18 cellular contexts compared by ENCODE assay signal in the genomic region with DNA sequence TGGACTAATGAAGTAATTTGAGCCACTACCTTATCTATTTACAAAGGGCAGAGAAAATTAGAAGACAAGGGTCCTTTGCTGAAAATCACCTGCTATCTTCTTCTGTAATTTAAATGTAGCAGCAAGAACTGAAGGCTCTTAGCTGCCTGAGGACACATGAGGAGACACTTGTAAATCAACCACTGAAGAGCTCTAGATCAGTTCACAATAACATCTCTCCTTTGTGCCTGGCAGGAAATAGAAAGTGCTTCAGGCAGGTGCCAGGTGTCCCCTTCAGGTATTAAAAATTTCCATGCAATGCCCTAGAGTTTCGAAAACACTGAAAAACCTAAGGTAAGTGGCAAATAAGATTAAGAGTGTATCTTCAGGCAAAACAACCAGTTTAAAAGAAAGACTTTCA.
DNase-seq lines count a peak whose midpoint lies in the region; ATAC-seq and TF ChIP-seq lines count a peak whose summit lies in the region.
"Had no signal": no experiment of that assay in that cellular context is flagged by ENCODE, and none has a peak within 500 bp of the region (broad histone marks: within the 10 kb centered on the region; RNA-seq: fewer than 3 reads in every experiment).

No MANE protein-coding gene starts in this region.

- H3K4me3 ChIP-seq in colonic mucosa, result no peak overlapping the region

- no peak overlapping the region for H3K27ac ChIP-seq in colonic mucosa

- peak; percentile 99 for DNase-seq in DMS53 treated with DMSO at 0.1 percent for 48 hours (lab: John Stamatoyannopoulos, UW; ENCODE audit: unreplicated experiment)
- DNase-seq in NCI-H1417 (lab: John Stamatoyannopoulos, UW), result peak; percentile 81 to 98 (median 98)
- peak; percentile 94 for DNase-seq in NCI-H2196 treated with DMSO at 0.1 percent for 48 hours (lab: John Stamatoyannopoulos, UW; ENCODE audit: unreplicated experiment)
- DNase-seq in SK-N-DZ (ENCODE audit: low spot score), result peak; percentile 5
- no peak for DNase-seq in colonic mucosa
- DNase-seq: activated CD4-positive, CD25-positive, alpha-beta regulatory T cell; activated effector memory CD4-positive, alpha-beta T cell treated with Interleukin-2 at 50 U/mL for 16 hours; amniotic stem cell; CD8-positive, alpha-beta T cell; effector memory CD4-positive, alpha-beta T cell; GDM1; GOT3; retina; stimulated activated CD4-positive, alpha-beta T cell treated with anti-CD3 and anti-CD28 coated beads, Interleukin-15, amount 100 ng/mL, for 24 hours had no signal

- no peaks in the 10 kb centered on the region for H3K9me3 ChIP-seq in colonic mucosa

- H3K9ac ChIP-seq in colonic mucosa (ENCODE audit: low read depth in 2 of 2, low read length in 2 of 2), result no peak overlapping the region

- H3K27me3 ChIP-seq in colonic mucosa, result no peaks in the 10 kb centered on the region

- TF ChIP-seq CTCF in colonic mucosa (IDR thresholded peaks at IDR 0.05), result no peak

- intact Hi-C loops in colonic mucosa (cut with DNase I), result no loop called here

- no peaks in the 10 kb centered on the region for H3K36me3 ChIP-seq in colonic mucosa

- ATAC-seq in activated CD4-positive, CD25-positive, alpha-beta regulatory T cell treated with anti-CD3 and anti-CD28 coated beads, Interleukin-2, amount 50 U/mL, for 24 hours, result no peak
- no peak for ATAC-seq in GM19324 (IDR thresholded peaks at IDR 0.05; ENCODE audit: low FRiP score, unreplicated experiment)
- no peak for ATAC-seq in GM19397 (IDR thresholded peaks at IDR 0.05; ENCODE audit: unreplicated experiment)
- ATAC-seq: CD8-positive, alpha-beta T cell; Right ventricle myocardium inferior had no signal

- H3K4me1 ChIP-seq in colonic mucosa, result no peaks in the 10 kb centered on the region
